8 cellular contexts compared by ENCODE assay signal in genomic region chr17:7204335-7204734, GRCh38. TPM values are rescaled to one million over a fixed set of nuclear protein-coding genes. Genes with fewer than 3 reads are reported as not detected.
DNase-seq lines count a peak whose midpoint lies in the region; ATAC-seq lines count a peak whose summit lies in the region.

No MANE protein-coding gene starts in this region.

- H4K8ac ChIP-seq in neuronal stem cell (ENCODE audit: low read depth, low read length), result no peak overlapping the region

- peak overlapping the region; percentile 67 to 95 (median 86) for H3K4me3 Mint-ChIP-seq in CD8-positive, alpha-beta memory T cell

- H3K4me3 ChIP-seq in CD8-positive, alpha-beta memory T cell (ENCODE audit: low read length), result peak overlapping the region; percentile 62
- H3K4me3 ChIP-seq in effector memory CD4-positive, alpha-beta T cell (ENCODE audit: insufficient read depth, low read depth, low read length, poor library complexity, severe bottlenecking), result peak overlapping the region; percentile 59
- peak overlapping the region in 1 of 2 donors; percentile 41 for H3K4me3 ChIP-seq in neuronal stem cell (ENCODE audit: low read length in 2 of 2)

- H3K23ac ChIP-seq in neuronal stem cell (ENCODE audit: low read depth, low read length, poor library complexity), result peak overlapping the region; percentile 81

- H3K27ac ChIP-seq in CD8-positive, alpha-beta memory T cell (ENCODE audit: low read depth, low read length), result peak overlapping the region; percentile 82
- peak overlapping the region; percentile 90 for H3K27ac ChIP-seq in effector memory CD4-positive, alpha-beta T cell (ENCODE audit: insufficient read depth, low read length, poor library complexity, severe bottlenecking)
- peak overlapping the region; percentile 95 for H3K27ac ChIP-seq in neuronal stem cell (replicated peaks; ENCODE audit: low read length)

- peak overlapping the region; percentile 94 to 100 (median 99) for H3K27ac Mint-ChIP-seq in CD8-positive, alpha-beta memory T cell

- peak overlapping the region; percentile 95 for H3K18ac ChIP-seq in neuronal stem cell (ENCODE audit: low read length)

- no CpG with 5 or more reads among the region's 15 CpGs for WGBS in neuronal stem cell (ENCODE audit: extremely low coverage in 2 of 2, insufficient read length in 2 of 2, insufficient replicate concordance in 1 of 2), 2 donors

- peak overlapping the region; percentile 19 for H2BK5ac ChIP-seq in neuronal stem cell (ENCODE audit: low read length)

- H2BK120ac ChIP-seq in neuronal stem cell (ENCODE audit: low read depth, low read length), result no peak overlapping the region

- no peaks in the 10 kb centered on the region for H3K9me3 ChIP-seq in CD8-positive, alpha-beta memory T cell (ENCODE audit: low read length)
- no peaks in the 10 kb centered on the region for H3K9me3 ChIP-seq in effector memory CD4-positive, alpha-beta T cell (ENCODE audit: control insufficient read depth, low read length)
- peaks cover 0 to 3% of the 10 kb centered on the region in 2 donors for H3K9me3 ChIP-seq in neuronal stem cell (replicated peaks in 1 of 2; ENCODE audit: control insufficient read depth in 2 of 2, insufficient read depth in 1 of 2, low read depth in 1 of 2, low read length in 2 of 2)

- H3K4me2 ChIP-seq in neuronal stem cell (ENCODE audit: insufficient read depth, low read length, poor library complexity, severe bottlenecking), result peak overlapping the region; percentile 71

- no peak overlapping the region for H2BK15ac ChIP-seq in neuronal stem cell (ENCODE audit: low read length)

- POLR2A ChIA-PET in CD8-positive, alpha-beta memory T cell (lab: Charles Lee), result interaction anchor here (0.8 to 1.5 kb wide), 2 partner anchors 15 to 16 kb away, joined by 3 to 8 read pairs; partner anchors contain the start of genes ACADVL and DLG4

- H3K36me3 Mint-ChIP-seq in CD8-positive, alpha-beta memory T cell, result no peaks in the 10 kb centered on the region

- peak overlapping the region; percentile 95 for H2AK5ac ChIP-seq in neuronal stem cell (ENCODE audit: low read depth, low read length)

- peaks cover 0 to 4% of the 10 kb centered on the region in 2 donors for H3K27me3 Mint-ChIP-seq in CD8-positive, alpha-beta memory T cell

- H3K14ac ChIP-seq in neuronal stem cell (ENCODE audit: low read length), result no peak overlapping the region

- no peak for ATAC-seq in GM19463 (IDR thresholded peaks at IDR 0.05; ENCODE audit: unreplicated experiment)

- H2AFZ ChIP-seq in neuronal stem cell (ENCODE audit: low read length), result peak overlapping the region; percentile 88

- no peaks in the 10 kb centered on the region for H3K36me3 ChIP-seq in CD8-positive, alpha-beta memory T cell (ENCODE audit: insufficient read depth, low read length)
- no peaks in the 10 kb centered on the region for H3K36me3 ChIP-seq in effector memory CD4-positive, alpha-beta T cell (ENCODE audit: control insufficient read depth, insufficient read depth, low read length)
- H3K36me3 ChIP-seq in neuronal stem cell (replicated peaks in 1 of 2; ENCODE audit: control insufficient read depth in 2 of 2, insufficient read depth in 2 of 2, low read length in 2 of 2), result peaks cover 21 to 43% of the 10 kb centered on the region in 2 donors

- CTCF ChIA-PET in CD8-positive, alpha-beta memory T cell (lab: Charles Lee), result interaction anchor here (1.0 to 1.6 kb wide), 2 partner anchors 10 to 27 kb away, joined by 3 to 4 read pairs; no protein-coding TSS in a partner anchor

- peak overlapping the region; percentile 77 for H4K91ac ChIP-seq in neuronal stem cell (ENCODE audit: low read depth, low read length, poor library complexity)

- H3K9me3 Mint-ChIP-seq in CD8-positive, alpha-beta memory T cell, result no peaks in the 10 kb centered on the region

- H3K4me1 Mint-ChIP-seq in CD8-positive, alpha-beta memory T cell, result peaks cover 27 to 31% (median 28%) of the 10 kb centered on the region in 3 donors

- no peaks in the 10 kb centered on the region for H3K27me3 ChIP-seq in CD8-positive, alpha-beta memory T cell (ENCODE audit: insufficient read depth, low read length, poor library complexity, severe bottlenecking)
- no peaks in the 10 kb centered on the region for H3K27me3 ChIP-seq in effector memory CD4-positive, alpha-beta T cell (replicated peaks; ENCODE audit: control insufficient read depth, insufficient read depth, low read length, poor library complexity, severe bottlenecking)
- no peaks in the 10 kb centered on the region for H3K27me3 ChIP-seq in neuronal stem cell (ENCODE audit: control insufficient read depth in 3 of 3, insufficient read depth in 3 of 3, low read depth in 1 of 3, low read length in 3 of 3)

- DNase-seq in CD8-positive, alpha-beta memory T cell, result no peak
- DNase-seq in NCI-H524 (lab: John Stamatoyannopoulos, UW) (peak; percentile 58 to 87), neuronal stem cell (ENCODE audit: low spot score) (no peak), AG08396 (ENCODE audit: low spot score) (no peak), HuH-7 (ENCODE audit: low spot score) (no peak)
- DNase-seq in effector memory CD4-positive, alpha-beta T cell, result no peak
- DNase-seq in activated CD8-positive, alpha-beta memory T cell treated with anti-CD3 and anti-CD28 coated beads, Interleukin-2, amount 50 U/mL, for 4 hours, result no peak

- H3K79me1 ChIP-seq in neuronal stem cell (ENCODE audit: low read depth, low read length), result peaks cover 8% of the 10 kb centered on the region

- H3K4ac ChIP-seq in neuronal stem cell (ENCODE audit: low read length), result peak overlapping the region; percentile 78

- peak overlapping the region; percentile 65 for H3K9ac ChIP-seq in neuronal stem cell (ENCODE audit: low read depth, low read length, poor library complexity)

- H3K4me1 ChIP-seq in CD8-positive, alpha-beta memory T cell (ENCODE audit: insufficient read depth, low read length), result peaks cover 20% of the 10 kb centered on the region
- peaks cover 16% of the 10 kb centered on the region for H3K4me1 ChIP-seq in effector memory CD4-positive, alpha-beta T cell (ENCODE audit: control insufficient read depth, insufficient read depth, low read length, poor library complexity, severe bottlenecking)
- peaks cover 36% of the 10 kb centered on the region in 2 donors for H3K4me1 ChIP-seq in neuronal stem cell (ENCODE audit: control insufficient read depth in 2 of 2, insufficient read depth in 1 of 2, low read depth in 1 of 2, low read length in 2 of 2)

- H2BK12ac ChIP-seq in neuronal stem cell (ENCODE audit: low read length), result peak overlapping the region; percentile 96

RNA-seq across cellular contexts. Expression of gene DLG4, which starts 15.3 kb away (rescaled TPM):
- 1 to 10 TPM; 3.5 to 4.4 TPM for total RNA-seq in CD8-positive, alpha-beta memory T cell
- polyA plus RNA-seq in CD8-positive, alpha-beta memory T cell, result 0.45 TPM
- 52.7 TPM for polyA plus RNA-seq in neuronal stem cell (2013, experiment 1 of 2)
- 51.9 TPM for polyA plus RNA-seq in neuronal stem cell (2013, experiment 2 of 2)

RNA-seq across cellular contexts. Expression of gene ACADVL, which starts 15.4 kb away (rescaled TPM):
- 100 to 1,000 TPM; 281 to 288 TPM for total RNA-seq in CD8-positive, alpha-beta memory T cell
- polyA plus RNA-seq in CD8-positive, alpha-beta memory T cell, result 109 TPM
- polyA plus RNA-seq in neuronal stem cell (2013, experiment 1 of 2), result 270 TPM
- 258 TPM for polyA plus RNA-seq in neuronal stem cell (2013, experiment 2 of 2)

RNA-seq across cellular contexts. Expression of gene ASGR1, which starts 25.2 kb away (rescaled TPM):
- total RNA-seq in CD8-positive, alpha-beta memory T cell, result under 1 TPM; 0.46 to 0.55 TPM
- not detected for polyA plus RNA-seq in CD8-positive, alpha-beta memory T cell
- polyA plus RNA-seq in neuronal stem cell (2013, experiment 1 of 2), result 9.1 TPM
- 9.6 TPM for polyA plus RNA-seq in neuronal stem cell (2013, experiment 2 of 2)

RNA-seq across cellular contexts. Expression of gene DVL2, which starts 30.0 kb away (rescaled TPM):
- 10 to 100 TPM; 61.8 to 65.5 TPM for total RNA-seq in CD8-positive, alpha-beta memory T cell
- polyA plus RNA-seq in CD8-positive, alpha-beta memory T cell, result 24.0 TPM
- 50.9 TPM for polyA plus RNA-seq in neuronal stem cell (2013, experiment 1 of 2)
- 48.6 TPM for polyA plus RNA-seq in neuronal stem cell (2013, experiment 2 of 2)

RNA-seq across cellular contexts. Expression of gene PHF23, which starts 34.9 kb away (rescaled TPM):
- total RNA-seq in CD8-positive, alpha-beta memory T cell, result 10 to 100 TPM; 48.0 to 51.9 TPM
- 25.8 TPM for polyA plus RNA-seq in CD8-positive, alpha-beta memory T cell
- 84.8 TPM for polyA plus RNA-seq in neuronal stem cell (2013, experiment 1 of 2)
- polyA plus RNA-seq in neuronal stem cell (2013, experiment 2 of 2), result 83.7 TPM

Comparison
In these comparisons a context has a peak if more than half of its experiments do, and no peak if none do; other contexts are left out.
1. DNase-seq: peak in NCI-H524 (2 of 2); none in CD8-positive, alpha-beta memory T cell (0 of 5), effector memory CD4-positive, alpha-beta T cell (0 of 3), neuronal stem cell (single experiment), AG08396 (single experiment), activated CD8-positive, alpha-beta memory T cell treated with anti-CD3 and anti-CD28 coated beads, Interleukin-2, amount 50 U/mL, for 4 hours (single experiment) and HuH-7 (single experiment).
2. Peak in every context shown above with its lines, with median percentiles within 50 percentile points of each other: H3K27ac ChIP-seq.